In genomic region chr17:66675273-66675990, GRCh38 we compare ENCODE assay signal across 20 cellular contexts.
DNase-seq lines count a peak whose midpoint lies in the region; TF ChIP-seq lines count a peak whose summit lies in the region.
"Had no signal": no experiment of that assay in that cellular context is flagged by ENCODE, and none has a peak within 500 bp of the region (broad histone marks: within the 10 kb centered on the region; RNA-seq: fewer than 3 reads in every experiment).

No MANE protein-coding gene starts in this region.

- H2BK120ac ChIP-seq in neuronal stem cell (ENCODE audit: low read depth, low read length) = no peak overlapping the region

- H3K27ac ChIP-seq in esophagus muscularis mucosa (replicated peaks in 1 of 4) (peak overlapping the region in 3 of 4 donors; percentile 14 to 48 (median 19)), neuronal stem cell (replicated peaks; ENCODE audit: low read length) (no peak overlapping the region)
- H3K27ac ChIP-seq: GM23248 had no signal

- H3K4me3 ChIP-seq in esophagus muscularis mucosa (no peak overlapping the region), neuronal stem cell (ENCODE audit: low read length in 2 of 2) (no peak overlapping the region)
- H3K4me3 ChIP-seq: colonic mucosa, GM12878, GM23248 had no signal

- no peak overlapping the region for H3K9ac ChIP-seq in neuronal stem cell (ENCODE audit: low read depth, low read length, poor library complexity)
- H3K9ac ChIP-seq: GM23248 had no signal

- CTCF ChIA-PET in activated CD4-positive, alpha-beta T cell treated with anti-CD3 and anti-CD28 coated beads, Interleukin-2, amount 10 ng/mL, durations not matched to agents 7 days and 5 days (lab: Charles Lee) = interaction anchor here (0.6 to 1.3 kb wide), 2 partner anchors 11 to 642 kb away, joined by 4 to 7 read pairs; no protein-coding TSS in a partner anchor

- WGBS in esophagus muscularis mucosa = 96% methylated on average over 13 of the region's 16 CpGs
- no CpG with 5 or more reads among the region's 16 CpGs for WGBS in neuronal stem cell (ENCODE audit: extremely low coverage in 2 of 2, insufficient read length in 2 of 2, insufficient replicate concordance in 1 of 2), 2 donors

- H2BK15ac ChIP-seq in neuronal stem cell (ENCODE audit: low read length) = no peak overlapping the region

- no peaks in the 10 kb centered on the region for H3K79me1 ChIP-seq in neuronal stem cell (ENCODE audit: low read depth, low read length)

- H3K4me1 Mint-ChIP-seq in activated CD4-positive, alpha-beta T cell treated with anti-CD3 and anti-CD28 coated beads, Interleukin-2, amount 10 ng/mL, durations not matched to agents 24 days and 14 days = peaks cover 58% of the 10 kb centered on the region
- H3K4me1 Mint-ChIP-seq in activated CD4-positive, alpha-beta T cell treated with anti-CD3 and anti-CD28 coated beads, Interleukin-2, amount 10 ng/mL, durations not matched to agents 7 days and 5 days = peaks cover 52% of the 10 kb centered on the region

- no peak overlapping the region for H4K91ac ChIP-seq in neuronal stem cell (ENCODE audit: low read depth, low read length, poor library complexity)

- POLR2A ChIA-PET in activated CD4-positive, alpha-beta T cell treated with anti-CD3 and anti-CD28 coated beads, Interleukin-2, amount 10 ng/mL, durations not matched to agents 7 days and 5 days (lab: Charles Lee) = no interaction called here

- DNase-seq in activated CD4-positive, alpha-beta T cell treated with anti-CD3 and anti-CD28 coated beads, Interleukin-2, amount 10 ng/mL, durations not matched to agents 24 days and 14 days = no peak
- DNase-seq in activated CD4-positive, alpha-beta T cell treated with anti-CD3 and anti-CD28 coated beads, Interleukin-2, amount 10 ng/mL, durations not matched to agents 7 days and 5 days = no peak
- DNase-seq in esophagus muscularis mucosa (ENCODE audit: extremely low spot score) = no peak
- no peak for DNase-seq in neuronal stem cell (ENCODE audit: low spot score)
- DNase-seq in hypothalamus (lab: John Stamatoyannopoulos, UW) = no peak
- no peak for DNase-seq in activated naive CD4-positive, alpha-beta T cell treated with anti-CD3 and anti-CD28 coated beads, Interleukin-2, amount 50 U/mL, for 16 hours
- no peak for DNase-seq in NCI-H1436 treated with DMSO at 0.1 percent for 48 hours (lab: John Stamatoyannopoulos, UW)
- DNase-seq in NCI-H748 (lab: John Stamatoyannopoulos, UW; ENCODE audit: unreplicated experiment) = no peak
- DNase-seq: activated B cell treated with CpG ODN at 0.5 μM for 24 hours; activated effector memory CD4-positive, alpha-beta T cell treated with Interleukin-2 at 50 U/mL for 16 hours; CD8-positive, alpha-beta T cell; colonic mucosa; erythroblast; GM23248; NCI-H1930; retina; stimulated activated CD4-positive, alpha-beta T cell treated with anti-CD3 and anti-CD28 coated beads, Interleukin-1b, Interleukin-23, amount 100 ng/mL, for 48 hours; SW 1271 had no signal

- TF ChIP-seq POLR2A in esophagus muscularis mucosa (IDR thresholded peaks at IDR 0.05; ENCODE audit: low read depth) = no peak

- H3K18ac ChIP-seq in neuronal stem cell (ENCODE audit: low read length) = peak overlapping the region; percentile 8

- peaks cover 6% of the 10 kb centered on the region for H3K9me3 Mint-ChIP-seq in activated CD4-positive, alpha-beta T cell treated with anti-CD3 and anti-CD28 coated beads, Interleukin-2, amount 10 ng/mL, durations not matched to agents 24 days and 14 days
- peaks cover 3% of the 10 kb centered on the region for H3K9me3 Mint-ChIP-seq in activated CD4-positive, alpha-beta T cell treated with anti-CD3 and anti-CD28 coated beads, Interleukin-2, amount 10 ng/mL, durations not matched to agents 7 days and 5 days

- no peak overlapping the region for H2BK12ac ChIP-seq in neuronal stem cell (ENCODE audit: low read length)

- H2AFZ ChIP-seq in neuronal stem cell (ENCODE audit: low read length) = no peak overlapping the region
- H2AFZ ChIP-seq: GM23248 had no signal

- H2BK5ac ChIP-seq in neuronal stem cell (ENCODE audit: low read length) = no peak overlapping the region

- H3K14ac ChIP-seq in neuronal stem cell (ENCODE audit: low read length) = no peak overlapping the region

- no peak overlapping the region for H3K23ac ChIP-seq in neuronal stem cell (ENCODE audit: low read depth, low read length, poor library complexity)

- intact Hi-C loops in activated CD4-positive, alpha-beta T cell treated with anti-CD3 and anti-CD28 coated beads, Interleukin-2, amount 10 ng/mL, durations not matched to agents 24 days and 14 days (cut with micrococcal nuclease) = no loop called here
- intact Hi-C loops in esophagus muscularis mucosa (cut with DNase I) = loop anchor here (2.0 kb wide), 1 partner anchor 421 kb away; no protein-coding TSS in a partner anchor

- no peak overlapping the region for H2AK5ac ChIP-seq in neuronal stem cell (ENCODE audit: low read depth, low read length)

- H3K4me1 ChIP-seq in esophagus muscularis mucosa (peaks cover 0 to 30% (median 27%) of the 10 kb centered on the region in 4 donors), neuronal stem cell (ENCODE audit: control insufficient read depth in 2 of 2, insufficient read depth in 1 of 2, low read depth in 1 of 2, low read length in 2 of 2) (peaks cover 4 to 7% of the 10 kb centered on the region in 2 donors)

- no peaks in the 10 kb centered on the region for H3K27me3 Mint-ChIP-seq in activated CD4-positive, alpha-beta T cell treated with anti-CD3 and anti-CD28 coated beads, Interleukin-2, amount 10 ng/mL, durations not matched to agents 24 days and 14 days
- H3K27me3 Mint-ChIP-seq in activated CD4-positive, alpha-beta T cell treated with anti-CD3 and anti-CD28 coated beads, Interleukin-2, amount 10 ng/mL, durations not matched to agents 7 days and 5 days = no peaks in the 10 kb centered on the region
- H3K27me3 Mint-ChIP-seq: activated B cell treated with CpG ODN at 0.5 μM for 24 hours; natural killer cell treated with Interleukin-12 subunit alpha and Interleukin-12 subunit beta and Interleukin-15 and Interleukin-18, amount 100 ng/mL, for 72 hours had no signal

- peak overlapping the region; percentile 11 for H3K27ac Mint-ChIP-seq in activated CD4-positive, alpha-beta T cell treated with anti-CD3 and anti-CD28 coated beads, Interleukin-2, amount 10 ng/mL, durations not matched to agents 24 days and 14 days
- no peak overlapping the region for H3K27ac Mint-ChIP-seq in activated CD4-positive, alpha-beta T cell treated with anti-CD3 and anti-CD28 coated beads, Interleukin-2, amount 10 ng/mL, durations not matched to agents 7 days and 5 days
- H3K27ac Mint-ChIP-seq: activated B cell treated with CpG ODN at 0.5 μM for 24 hours had no signal

- no peaks in the 10 kb centered on the region for H3K36me3 ChIP-seq in esophagus muscularis mucosa
- no peaks in the 10 kb centered on the region for H3K36me3 ChIP-seq in neuronal stem cell (replicated peaks in 1 of 2; ENCODE audit: control insufficient read depth in 2 of 2, insufficient read depth in 2 of 2, low read length in 2 of 2)
- H3K36me3 ChIP-seq: colonic mucosa had no signal

- H3K4ac ChIP-seq in neuronal stem cell (ENCODE audit: low read length) = no peak overlapping the region

- no peak for TF ChIP-seq EP300 in esophagus muscularis mucosa (IDR thresholded peaks at IDR 0.05)

- H3K9me3 ChIP-seq in esophagus muscularis mucosa (peaks cover 0 to 3% (median 0%) of the 10 kb centered on the region in 4 donors), neuronal stem cell (replicated peaks in 1 of 2; ENCODE audit: control insufficient read depth in 2 of 2, insufficient read depth in 1 of 2, low read depth in 1 of 2, low read length in 2 of 2) (peaks cover 0 to 6% of the 10 kb centered on the region in 2 donors)
- H3K9me3 ChIP-seq: colonic mucosa had no signal

- no peak for TF ChIP-seq CTCF in esophagus muscularis mucosa (IDR thresholded peaks at IDR 0.05)

- peaks cover 36% of the 10 kb centered on the region for H3K36me3 Mint-ChIP-seq in activated CD4-positive, alpha-beta T cell treated with anti-CD3 and anti-CD28 coated beads, Interleukin-2, amount 10 ng/mL, durations not matched to agents 24 days and 14 days (ENCODE audit: low read depth)
- H3K36me3 Mint-ChIP-seq in activated CD4-positive, alpha-beta T cell treated with anti-CD3 and anti-CD28 coated beads, Interleukin-2, amount 10 ng/mL, durations not matched to agents 7 days and 5 days (ENCODE audit: low read depth) = peaks cover 27% of the 10 kb centered on the region

- no peak overlapping the region for H3K4me3 Mint-ChIP-seq in activated CD4-positive, alpha-beta T cell treated with anti-CD3 and anti-CD28 coated beads, Interleukin-2, amount 10 ng/mL, durations not matched to agents 24 days and 14 days
- no peak overlapping the region for H3K4me3 Mint-ChIP-seq in activated CD4-positive, alpha-beta T cell treated with anti-CD3 and anti-CD28 coated beads, Interleukin-2, amount 10 ng/mL, durations not matched to agents 7 days and 5 days
- H3K4me3 Mint-ChIP-seq: activated B cell treated with CpG ODN at 0.5 μM for 24 hours; CD8-positive, alpha-beta T cell had no signal

- H3K27me3 ChIP-seq in esophagus muscularis mucosa (no peaks in the 10 kb centered on the region), neuronal stem cell (ENCODE audit: control insufficient read depth in 3 of 3, insufficient read depth in 3 of 3, low read depth in 1 of 3, low read length in 3 of 3) (no peaks in the 10 kb centered on the region)
- H3K27me3 ChIP-seq: colonic mucosa had no signal

- no peak overlapping the region for H4K8ac ChIP-seq in neuronal stem cell (ENCODE audit: low read depth, low read length)

- no peak overlapping the region for H3K4me2 ChIP-seq in neuronal stem cell (ENCODE audit: insufficient read depth, low read length, poor library complexity, severe bottlenecking)
